In genomic region chr12:47747596-47748506, GRCh38 we compare ENCODE assay signal across 31 cellular contexts. TPM values are rescaled to one million over a fixed set of nuclear protein-coding genes. Genes with fewer than 3 reads are reported as not detected.
DNase-seq lines count a peak whose midpoint lies in the region; ATAC-seq, FAIRE-seq and TF ChIP-seq lines count a peak whose summit lies in the region.
"Had no signal": no experiment of that assay in that cellular context is flagged by ENCODE, and none has a peak within 500 bp of the region (broad histone marks: within the 10 kb centered on the region; RNA-seq: fewer than 3 reads in every experiment).

No MANE protein-coding gene starts in this region.

- H3K4me2 ChIP-seq in MM.1S (ENCODE audit: low read depth, low read length): peak overlapping the region; percentile 18; the same call in 1 of the 2 replicates
- H3K4me2 ChIP-seq: A549, GM23338 had no signal

- H3K9me3 ChIP-seq in MM.1S (replicated peaks; ENCODE audit: insufficient read depth, low read length): no peaks in the 10 kb centered on the region
- H3K9me3 ChIP-seq: A549, HAP-1 had no signal

- no peaks in the 10 kb centered on the region for H3K79me2 ChIP-seq in MM.1S (ENCODE audit: low read length)

- no peaks in the 10 kb centered on the region for H3K27me3 ChIP-seq in MM.1S (replicated peaks; ENCODE audit: insufficient read depth, low read length)
- no peaks in the 10 kb centered on the region for H3K27me3 ChIP-seq in bronchial epithelial cell (ENCODE audit: control insufficient read depth, insufficient read depth, low read length)

- TF ChIP-seq CTCF in GM13976 (IDR thresholded peaks at IDR 0.05; ENCODE audit: borderline replicate concordance, control extremely low read depth, extremely low read depth, insufficient read depth, missing control alignments) (no peak), MM.1S (IDR thresholded peaks at IDR 0.05; ENCODE audit: low read length) (no peak), bronchial epithelial cell (IDR thresholded peaks at IDR 0.05; ENCODE audit: insufficient read depth, low read length, severe bottlenecking) (no peak)

- H3K36me3 Mint-ChIP-seq in stimulated activated naive B cell treated with anti-CD40 and anti-IgM and Interleukin-4, amounts not matched to agents 10 μg/mL and 1 μg/mL and 100 μg/mL, for 72 hours: peaks cover 11 to 12% of the 10 kb centered on the region in 2 donors
- H3K36me3 Mint-ChIP-seq: CD14-positive monocyte; CD8-positive, alpha-beta memory T cell had no signal

- no peak overlapping the region for H3K4me3 Mint-ChIP-seq in stimulated activated naive B cell treated with anti-CD40 and anti-IgM and Interleukin-4, amounts not matched to agents 10 μg/mL and 1 μg/mL and 100 μg/mL, for 72 hours
- H3K4me3 Mint-ChIP-seq: CD14-positive monocyte; CD8-positive, alpha-beta memory T cell; GM23338 had no signal

- H3K4me1 ChIP-seq in MM.1S (ENCODE audit: low read length): peaks cover 19% of the 10 kb centered on the region
- H3K4me1 ChIP-seq: HAP-1 had no signal

- H3K4me1 Mint-ChIP-seq in stimulated activated naive B cell treated with anti-CD40 and anti-IgM and Interleukin-4, amounts not matched to agents 10 μg/mL and 1 μg/mL and 100 μg/mL, for 72 hours: peaks cover 51 to 56% of the 10 kb centered on the region in 2 donors

- DNase-seq in GM13976 (ENCODE audit: low spot score) (peak; percentile 25), MM.1S (no peak), bronchial epithelial cell (ENCODE audit: low read depth) (peak; percentile 58), KG1 (lab: John Stamatoyannopoulos, UW) (no peak), HuH-7 (ENCODE audit: low spot score) (no peak)
- no peak for DNase-seq in stimulated activated naive B cell treated with anti-CD40 and anti-IgM and Interleukin-4, amounts not matched to agents 10 μg/mL and 1 μg/mL and 100 μg/mL, for 72 hours
- DNase-seq: AML-193; CD8-positive, alpha-beta memory T cell; DMS 273 treated with DMSO at 0.1 percent for 48 hours; DMS79; EL; GDM1; Kasumi-1; MV-4-11; NCI-H1105; NCI-H1436 treated with DMSO at 0.1 percent for 48 hours; NCI-H1930; NCI-H2107; NCI-H524; NCI-H774; SHP77; T-helper 1 cell had no signal

- no peaks in the 10 kb centered on the region for H4K20me1 ChIP-seq in MM.1S (ENCODE audit: insufficient read depth, low read length)

- peaks cover 0 to 4% of the 10 kb centered on the region in 2 donors for H3K27me3 Mint-ChIP-seq in stimulated activated naive B cell treated with anti-CD40 and anti-IgM and Interleukin-4, amounts not matched to agents 10 μg/mL and 1 μg/mL and 100 μg/mL, for 72 hours

- no peak overlapping the region for H3K9ac ChIP-seq in MM.1S (ENCODE audit: low read length)

- H3K9me3 Mint-ChIP-seq in stimulated activated naive B cell treated with anti-CD40 and anti-IgM and Interleukin-4, amounts not matched to agents 10 μg/mL and 1 μg/mL and 100 μg/mL, for 72 hours: no peaks in the 10 kb centered on the region
- H3K9me3 Mint-ChIP-seq: CD8-positive, alpha-beta memory T cell; GM23338 had no signal

- peak overlapping the region; percentile 23; the same call in 1 of the 2 replicates for H3K27ac ChIP-seq in MM.1S (ENCODE audit: low read length)
- H3K27ac ChIP-seq: A549 had no signal

- peak; percentile 11 to 31 for ATAC-seq in stimulated activated naive B cell treated with anti-CD40 and anti-IgM and Interleukin-4, amounts not matched to agents 10 μg/mL and 1 μg/mL and 100 μg/mL, for 72 hours (replicated peaks)
- ATAC-seq in HG03469 (IDR thresholded peaks at IDR 0.05; ENCODE audit: unreplicated experiment): no peak
- ATAC-seq: GM23338 had no signal

- no peak overlapping the region for H3K27ac Mint-ChIP-seq in stimulated activated naive B cell treated with anti-CD40 and anti-IgM and Interleukin-4, amounts not matched to agents 10 μg/mL and 1 μg/mL and 100 μg/mL, for 72 hours
- H3K27ac Mint-ChIP-seq: CD14-positive monocyte; CD8-positive, alpha-beta memory T cell; GM23338 had no signal

- peak; percentile 43 for FAIRE-seq in bronchial epithelial cell (lab: Jason Lieb, UNC)
- FAIRE-seq: A549, GM12878, GM19239 had no signal

- no peaks in the 10 kb centered on the region; the same call in 1 of the 2 replicates for H3F3A ChIP-seq in MM.1S (ENCODE audit: insufficient read depth, low read length)

- H3K36me3 ChIP-seq in MM.1S (replicated peaks; ENCODE audit: insufficient read depth, low read length) (no peaks in the 10 kb centered on the region), bronchial epithelial cell (ENCODE audit: control insufficient read depth, insufficient read depth, low read length) (no peaks in the 10 kb centered on the region)
- H3K36me3 ChIP-seq: HAP-1 had no signal

- in situ Hi-C loops in GM13976 (cut with MboI; ENCODE audit: low sequenced_read_pairs, unreplicated experiment): no loop called here

- no peak overlapping the region for H3K4me3 ChIP-seq in MM.1S (ENCODE audit: low read length)
- H3K4me3 ChIP-seq in bronchial epithelial cell (ENCODE audit: low read depth, low read length): no peak overlapping the region
- H3K4me3 ChIP-seq: A549, GM12878, GM23338, HAP-1 had no signal

- H2AFZ ChIP-seq in MM.1S (ENCODE audit: low read length): no peak overlapping the region
- H2AFZ ChIP-seq: GM23338 had no signal

- no peaks in the 10 kb centered on the region for H3K9me2 ChIP-seq in MM.1S (replicated peaks; ENCODE audit: insufficient read depth, low read length)

RNA-seq across cellular contexts. Expression of gene RAPGEF3, which starts 10.8 kb away (rescaled TPM):
- 0.90 and 3.9 TPM in 2 replicates for total RNA-seq in bronchial epithelial cell

RNA-seq across cellular contexts. Expression of gene ENDOU, which starts 22.6 kb away (rescaled TPM):
- total RNA-seq in bronchial epithelial cell: 0.38 TPM in 1 of 2 replicates, not detected in the other
- total RNA-seq: CD8-positive, alpha-beta memory T cell; GM23338; M059J; SK-MEL-5 had no signal

RNA-seq across cellular contexts. Expression of gene SLC48A1, which starts 25.2 kb away (rescaled TPM):
- 7.3 and 10.3 TPM in 2 replicates for total RNA-seq in bronchial epithelial cell

RNA-seq across cellular contexts. Expression of gene RPAP3, which starts 42.0 kb away (rescaled TPM):
- total RNA-seq in bronchial epithelial cell: 7.6 and 9.9 TPM in 2 replicates

Comparison
In these comparisons a context has a peak if more than half of its experiments do, and no peak if none do; other contexts are left out.
1. DNase-seq: peak in GM13976 (single experiment) and bronchial epithelial cell (single experiment); none in MM.1S (single experiment), stimulated activated naive B cell treated with anti-CD40 and anti-IgM and Interleukin-4, amounts not matched to agents 10 μg/mL and 1 μg/mL and 100 μg/mL, for 72 hours (single experiment), KG1 (single experiment) and HuH-7 (single experiment).